ENCODE assay signal across 30 cellular contexts in genomic region chr11:129530154-129530895, GRCh38.
A peak's percentile ranks its signal among the peaks of the same experiment; 100 is the strongest.
DNase-seq lines count a peak whose midpoint lies in the region; ATAC-seq, FAIRE-seq and TF ChIP-seq lines count a peak whose summit lies in the region.
"Had no signal": no experiment of that assay in that cellular context is flagged by ENCODE, and none has a peak within 500 bp of the region (broad histone marks: within the 10 kb centered on the region; RNA-seq: fewer than 3 reads in every experiment).

No MANE protein-coding gene starts in this region.

- no peak overlapping the region for H2BK120ac ChIP-seq in neuronal stem cell (ENCODE audit: low read depth, low read length)

- H3K4me3 Mint-ChIP-seq in MCF 10A (ENCODE audit: unreplicated experiment): no peak overlapping the region
- H3K4me3 Mint-ChIP-seq in nephron progenitor cell: no peak overlapping the region
- H3K4me3 Mint-ChIP-seq in activated T-cell treated with anti-CD3 and anti-CD28 coated beads, Interleukin-2, amount 50 U/mL, for 72 hours: no peak overlapping the region
- H3K4me3 Mint-ChIP-seq: activated CD4-positive, alpha-beta T cell treated with anti-CD3 and anti-CD28 coated beads, Interleukin-2, amount 10 ng/mL, durations not matched to agents 7 days and 5 days; activated T-cell treated with anti-CD3 and anti-CD28 coated beads, Interleukin-2, amount 50 U/mL, for 24 hours; CD4-positive, alpha-beta T cell; naive thymus-derived CD8-positive, alpha-beta T cell; WTC11 had no signal

- no peaks in the 10 kb centered on the region for H3K36me3 ChIP-seq in breast epithelium
- H3K36me3 ChIP-seq in neuronal stem cell (replicated peaks in 1 of 2; ENCODE audit: control insufficient read depth in 2 of 2, insufficient read depth in 2 of 2, low read length in 2 of 2): no peaks in the 10 kb centered on the region
- H3K36me3 ChIP-seq: ovary, sigmoid colon, thyroid gland had no signal

- no peaks in the 10 kb centered on the region for H3K36me3 Mint-ChIP-seq in MCF 10A (ENCODE audit: insufficient read depth, unreplicated experiment)
- H3K36me3 Mint-ChIP-seq in nephron progenitor cell (ENCODE audit: low read depth): no peaks in the 10 kb centered on the region
- peaks cover under 1 to 9% of the 10 kb centered on the region in 2 donors for H3K36me3 Mint-ChIP-seq in activated T-cell treated with anti-CD3 and anti-CD28 coated beads, Interleukin-2, amount 50 U/mL, for 72 hours (ENCODE audit: insufficient read depth in 2 of 2)

- no peak for ATAC-seq in activated T-cell treated with anti-CD3 and anti-CD28 coated beads, Interleukin-2, amount 50 U/mL, for 72 hours (replicated peaks in 1 of 2)
- ATAC-seq: body of pancreas; K562; naive thymus-derived CD8-positive, alpha-beta T cell; PC-3; Right ventricle myocardium inferior; stimulated activated naive CD8-positive, alpha-beta T cell treated with anti-CD3 and anti-CD28 coated beads, Interleukin-15, Interleukin-2, amounts not matched to agents 100 U/mL and 50 U/mL, for 24 hours; WTC11 had no signal

- DNase-seq in breast epithelium (ENCODE audit: low spot score in 2 of 2) (peak in 1 of 2 donors; percentile 71), MCF 10A (ENCODE audit: unreplicated experiment) (no peak), caudate nucleus (lab: John Stamatoyannopoulos, UW) (peak in 34 of 61 donors; percentile 2 to 72 (median 14)), nephron progenitor cell (no peak), substantia nigra (lab: John Stamatoyannopoulos, UW) (peak in 30 of 49 donors; percentile 1 to 72 (median 30)), neuronal stem cell (ENCODE audit: low spot score) (no peak), RCC 7860 (ENCODE audit: low spot score) (no peak)
- DNase-seq in activated T-cell treated with anti-CD3 and anti-CD28 coated beads, Interleukin-2, amount 50 U/mL, for 72 hours: no peak
- DNase-seq: activated CD4-positive, alpha-beta T cell treated with anti-CD3 and anti-CD28 coated beads, Interleukin-2, amount 10 ng/mL, durations not matched to agents 7 days and 5 days; activated naive CD4-positive, alpha-beta T cell; activated T-cell treated with anti-CD3 and anti-CD28 coated beads, Interleukin-2, amount 50 U/mL, for 24 hours; CD4-positive, alpha-beta T cell; GM23248; naive thymus-derived CD8-positive, alpha-beta T cell; NCI-H187; NCI-H2171 treated with DMSO at 0.1 percent for 48 hours; NCI-H524 treated with DMSO at 0.1 percent for 48 hours; NK-92 treated with Interleukin-12 subunit alpha and Interleukin-12 subunit beta, amount 100 ng/mL, for 24 hours; ovary; PC-3; sigmoid colon; stimulated activated naive CD8-positive, alpha-beta T cell treated with anti-CD3 and anti-CD28 coated beads, Interleukin-15, Interleukin-2, amounts not matched to agents 100 U/mL and 50 U/mL, for 24 hours; T-helper 9 cell; thyroid gland had no signal

- no CpG with 5 or more reads among the region's 7 CpGs for WGBS in neuronal stem cell (ENCODE audit: extremely low coverage in 2 of 2, insufficient read length in 2 of 2, insufficient replicate concordance in 1 of 2), 2 donors

- no peak overlapping the region for H3K14ac ChIP-seq in neuronal stem cell (ENCODE audit: low read length)

- TF ChIP-seq CTCF in breast epithelium (IDR thresholded peaks at IDR 0.05) (no peak), MCF 10A (IDR thresholded peaks at IDR 0.05; ENCODE audit: unreplicated experiment) (no peak), nephron progenitor cell (IDR thresholded peaks at IDR 0.05) (no peak)

- no peak overlapping the region for H2BK5ac ChIP-seq in neuronal stem cell (ENCODE audit: low read length)

- no peaks in the 10 kb centered on the region for H3K9me3 ChIP-seq in breast epithelium
- H3K9me3 ChIP-seq in neuronal stem cell (replicated peaks in 1 of 2; ENCODE audit: control insufficient read depth in 2 of 2, insufficient read depth in 1 of 2, low read depth in 1 of 2, low read length in 2 of 2): no peaks in the 10 kb centered on the region
- H3K9me3 ChIP-seq: body of pancreas, ovary, sigmoid colon, thyroid gland had no signal

- H3K4me3 ChIP-seq in breast epithelium (no peak overlapping the region), neuronal stem cell (ENCODE audit: low read length in 2 of 2) (no peak overlapping the region)
- H3K4me3 ChIP-seq: body of pancreas, GM23248, K562, ovary, sigmoid colon, thyroid gland had no signal

- H3K4me1 Mint-ChIP-seq in MCF 10A (ENCODE audit: insufficient read depth, unreplicated experiment): no peaks in the 10 kb centered on the region
- no peaks in the 10 kb centered on the region for H3K4me1 Mint-ChIP-seq in nephron progenitor cell
- H3K4me1 Mint-ChIP-seq in activated T-cell treated with anti-CD3 and anti-CD28 coated beads, Interleukin-2, amount 50 U/mL, for 72 hours (ENCODE audit: low read depth): no peaks in the 10 kb centered on the region
- H3K4me1 Mint-ChIP-seq: activated CD4-positive, alpha-beta T cell treated with anti-CD3 and anti-CD28 coated beads, Interleukin-2, amount 10 ng/mL, durations not matched to agents 7 days and 5 days; WTC11 had no signal

- H2BK12ac ChIP-seq in neuronal stem cell (ENCODE audit: low read length): no peak overlapping the region

- no TSS peak for BruUV-seq in MCF 10A (replicated peaks; lab: Mats Ljungman, UMichigan)

- CTCF ChIA-PET in MCF 10A (lab: Yijun Ruan, JAX): interaction anchor here (0.6 to 0.7 kb wide), 2 partner anchors 15 to 141 kb away, joined by 3 to 4 read pairs; no protein-coding TSS in a partner anchor

- H4K91ac ChIP-seq in neuronal stem cell (ENCODE audit: low read depth, low read length, poor library complexity): no peak overlapping the region

- H3K27me3 ChIP-seq in breast epithelium (no peaks in the 10 kb centered on the region), neuronal stem cell (ENCODE audit: control insufficient read depth in 3 of 3, insufficient read depth in 3 of 3, low read depth in 1 of 3, low read length in 3 of 3) (no peaks in the 10 kb centered on the region)
- H3K27me3 ChIP-seq: body of pancreas, ovary, sigmoid colon, thyroid gland had no signal

- H2BK15ac ChIP-seq in neuronal stem cell (ENCODE audit: low read length): no peak overlapping the region

- H2AFZ ChIP-seq in neuronal stem cell (ENCODE audit: low read length): no peak overlapping the region
- H2AFZ ChIP-seq: GM23248 had no signal

- H3K4me1 ChIP-seq in breast epithelium: peaks cover 0 to 5% of the 10 kb centered on the region in 2 donors
- peaks cover 0 to 1% of the 10 kb centered on the region in 2 donors for H3K4me1 ChIP-seq in neuronal stem cell (ENCODE audit: control insufficient read depth in 2 of 2, insufficient read depth in 1 of 2, low read depth in 1 of 2, low read length in 2 of 2)
- H3K4me1 ChIP-seq: body of pancreas, sigmoid colon, thyroid gland had no signal

- no peak for TF ChIP-seq POLR2A in breast epithelium (IDR thresholded peaks at IDR 0.05)

- no peak overlapping the region for H3K23ac ChIP-seq in neuronal stem cell (ENCODE audit: low read depth, low read length, poor library complexity)

- H3K9ac ChIP-seq in neuronal stem cell (ENCODE audit: low read depth, low read length, poor library complexity): no peak overlapping the region
- H3K9ac ChIP-seq: GM23248 had no signal

- no peak overlapping the region for H3K4me2 ChIP-seq in neuronal stem cell (ENCODE audit: insufficient read depth, low read length, poor library complexity, severe bottlenecking)

- H3K18ac ChIP-seq in neuronal stem cell (ENCODE audit: low read length): no peak overlapping the region

- no peak for FAIRE-seq in RCC 7860 (lab: Jason Lieb, UNC)
- FAIRE-seq: endothelial cell of umbilical vein, K562 had no signal

- H4K8ac ChIP-seq in neuronal stem cell (ENCODE audit: low read depth, low read length): no peak overlapping the region

- no peaks in the 10 kb centered on the region for H3K79me1 ChIP-seq in neuronal stem cell (ENCODE audit: low read depth, low read length)

- intact Hi-C loops in breast epithelium (cut with DNase I; ENCODE audit: low total_unique reads): no loop called here
- intact Hi-C loops in MCF 10A (cut with micrococcal nuclease): no loop called here

- H3K27ac ChIP-seq in breast epithelium: peak overlapping the region; percentile 27 to 57
- no peak overlapping the region for H3K27ac ChIP-seq in caudate nucleus (ENCODE audit: low read depth, low read length)
- H3K27ac ChIP-seq in substantia nigra (ENCODE audit: low read depth, low read length, poor library complexity, severe bottlenecking): no peak overlapping the region
- H3K27ac ChIP-seq in neuronal stem cell (replicated peaks; ENCODE audit: low read length): no peak overlapping the region
- H3K27ac ChIP-seq: 22Rv1, GM23248, ovary, sigmoid colon, thyroid gland had no signal

- H3K9me3 Mint-ChIP-seq in MCF 10A (ENCODE audit: unreplicated experiment) (peaks cover 6% of the 10 kb centered on the region), nephron progenitor cell (peaks cover 10% of the 10 kb centered on the region)
- H3K9me3 Mint-ChIP-seq in activated T-cell treated with anti-CD3 and anti-CD28 coated beads, Interleukin-2, amount 50 U/mL, for 72 hours: peaks cover 6 to 7% of the 10 kb centered on the region in 2 donors

- H3K27ac Mint-ChIP-seq in MCF 10A (ENCODE audit: low read depth, unreplicated experiment) (no peak overlapping the region), nephron progenitor cell (peak overlapping the region; percentile 82)
- H3K27ac Mint-ChIP-seq in activated T-cell treated with anti-CD3 and anti-CD28 coated beads, Interleukin-2, amount 50 U/mL, for 72 hours: no peak overlapping the region
- H3K27ac Mint-ChIP-seq: activated CD4-positive, alpha-beta T cell treated with anti-CD3 and anti-CD28 coated beads, Interleukin-2, amount 10 ng/mL, durations not matched to agents 7 days and 5 days; activated T-cell treated with anti-CD3 and anti-CD28 coated beads, Interleukin-2, amount 50 U/mL, for 24 hours; CD4-positive, alpha-beta T cell; naive thymus-derived CD8-positive, alpha-beta T cell; WTC11 had no signal

- POLR2A ChIA-PET in MCF 10A (lab: Yijun Ruan, JAX): interaction anchor here (0.5 kb wide), 1 partner anchor 747 kb away, joined by 3 read pairs; no protein-coding TSS in a partner anchor

- H3K4ac ChIP-seq in neuronal stem cell (ENCODE audit: low read length): no peak overlapping the region

- H2AK5ac ChIP-seq in neuronal stem cell (ENCODE audit: low read depth, low read length): no peak overlapping the region

- H3K27me3 Mint-ChIP-seq in MCF 10A (ENCODE audit: insufficient read depth, unreplicated experiment): peaks cover 17% of the 10 kb centered on the region
- peaks cover 3% of the 10 kb centered on the region for H3K27me3 Mint-ChIP-seq in nephron progenitor cell (ENCODE audit: low read depth, poor library complexity)
- H3K27me3 Mint-ChIP-seq in activated T-cell treated with anti-CD3 and anti-CD28 coated beads, Interleukin-2, amount 50 U/mL, for 72 hours (ENCODE audit: low read depth): no peaks in the 10 kb centered on the region
- H3K27me3 Mint-ChIP-seq: activated CD4-positive, alpha-beta T cell treated with anti-CD3 and anti-CD28 coated beads, Interleukin-2, amount 10 ng/mL, durations not matched to agents 7 days and 5 days; activated T-cell treated with anti-CD3 and anti-CD28 coated beads, Interleukin-2, amount 50 U/mL, for 24 hours had no signal

Comparison
In these comparisons a context has a peak if more than half of its experiments do, and no peak if none do; other contexts are left out.
1. DNase-seq: peak in caudate nucleus (34 of 61) and substantia nigra (30 of 49); none in MCF 10A (single experiment), nephron progenitor cell (single experiment), activated T-cell treated with anti-CD3 and anti-CD28 coated beads, Interleukin-2, amount 50 U/mL, for 72 hours (0 of 2), neuronal stem cell (single experiment) and RCC 7860 (single experiment).
2. H3K27ac ChIP-seq: peak in breast epithelium (2 of 2); none in caudate nucleus (single experiment), substantia nigra (single experiment) and neuronal stem cell (single experiment).